Comparison of ENCODE assay signal across 3 cellular contexts in the genomic region with DNA sequence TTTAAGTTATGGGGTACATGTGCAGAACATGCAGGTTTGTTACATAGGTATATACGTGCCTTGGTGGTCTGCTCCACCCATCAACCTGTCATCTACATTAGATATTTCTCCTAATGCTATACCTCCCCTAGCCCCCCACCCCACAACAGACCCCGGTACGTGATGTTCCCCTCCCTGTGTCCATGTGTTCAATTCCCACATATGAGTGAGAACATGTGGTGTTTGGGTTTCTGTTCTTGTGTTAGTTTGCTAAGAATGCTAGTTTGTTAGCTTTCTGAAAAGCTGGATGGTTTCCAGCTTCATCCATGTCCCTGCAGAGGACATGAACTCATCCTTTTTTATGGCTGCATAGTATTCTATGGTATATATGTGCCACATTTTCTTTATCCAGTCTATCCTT. TPM values are rescaled to one million over a fixed set of nuclear protein-coding genes. Genes with fewer than 3 reads are reported as not detected.
"Had no signal": no experiment of that assay in that cellular context is flagged by ENCODE, and none has a peak within 500 bp of the region (broad histone marks: within the 10 kb centered on the region; RNA-seq: fewer than 3 reads in every experiment).

No MANE protein-coding gene starts in this region.

RNA-seq across cellular contexts. Expression of gene MYT1L, which starts 39.8 kb away (rescaled TPM):
- total RNA-seq: M059J, MCF 10A, NCI-H460 had no signal
